In genomic region chr10:132429281-132430230, GRCh38 we compare ENCODE assay signal across 11 cellular contexts. TPM values are rescaled to one million over a fixed set of nuclear protein-coding genes. Genes with fewer than 3 reads are reported as not detected.
DNase-seq lines count a peak whose midpoint lies in the region; ATAC-seq, FAIRE-seq and TF ChIP-seq lines count a peak whose summit lies in the region.
"Had no signal": no experiment of that assay in that cellular context is flagged by ENCODE, and none has a peak within 500 bp of the region (broad histone marks: within the 10 kb centered on the region; RNA-seq: fewer than 3 reads in every experiment).

No MANE protein-coding gene starts in this region.

- no peak for ATAC-seq in GM19455 (IDR thresholded peaks at IDR 0.05; ENCODE audit: unreplicated experiment)
- ATAC-seq: activated CD8-positive, alpha-beta memory T cell treated with anti-CD3 and anti-CD28 coated beads, Interleukin-2, amount 10 ng/mL, durations not matched to agents 7 days and 5 days had no signal

- peak overlapping the region; percentile 19; the same call in 1 of the 2 replicates for H4K8ac ChIP-seq in H1 (ENCODE audit: extremely low read depth, insufficient read depth, low read length)

- H3K23me2 ChIP-seq in H1 (ENCODE audit: low read depth, low read length): peaks cover 11% of the 10 kb centered on the region; the same call in 1 of the 2 replicates

- no peak overlapping the region for H4K91ac ChIP-seq in H1 (replicated peaks; ENCODE audit: insufficient read length, low read length)

- H3K4me2 ChIP-seq in H1 (ENCODE audit: insufficient read depth in 1 of 2, low read depth in 2 of 2, low read length in 2 of 2): no peak overlapping the region

- H3K14ac ChIP-seq in H1 (ENCODE audit: insufficient read length): no peak overlapping the region

- CTCF ChIA-PET in H1 (lab: Charles Lee; ENCODE audit: partially characterized antibody) (interaction anchor here (1.1 kb wide), 1 partner anchor 23 kb away, joined by 3 read pairs; no protein-coding TSS in a partner anchor), GM10248 (lab: Yijun Ruan, JAX) (no interaction called here)

- H3K79me1 ChIP-seq in H1 (ENCODE audit: low read depth, low read length): 0 out of 2 replicates have a peak, but pooled peaks cover 5% of the 10 kb centered on the region

- 0 out of 2 replicates have a peak overlapping the region, but pooled peaks have one; percentile 66 for H2BK15ac ChIP-seq in H1 (ENCODE audit: low read length)

- peaks cover 0 to 13% of the 10 kb centered on the region in 2 experiments for H4K20me1 ChIP-seq in H1 (replicated peaks in 1 of 2; ENCODE audit: control insufficient read depth in 1 of 2, insufficient read depth in 2 of 2, low read length in 2 of 2)

- H2BK12ac ChIP-seq in H1 (ENCODE audit: low read depth, low read length): 0 out of 2 replicates have a peak overlapping the region, but pooled peaks have one; percentile 17

- no peak overlapping the region for H3K9ac ChIP-seq in H1 (replicated peaks in 1 of 4; ENCODE audit: extremely low read depth in 1 of 4, low read depth in 3 of 4, low read length in 3 of 4)

- TF ChIP-seq EP300 in H1 (IDR thresholded peaks at IDR 0.05; ENCODE audit: borderline replicate concordance in 1 of 2, low read depth in 2 of 2, low read length in 2 of 2): no peak

- TF ChIP-seq CTCF in H1 (IDR thresholded peaks at IDR 0.05; ENCODE audit: control extremely low read depth in 1 of 3, insufficient read depth in 1 of 3, low read depth in 1 of 3, low read length in 3 of 3): no peak
- TF ChIP-seq CTCF in GM10248 (IDR thresholded peaks at IDR 0.05; ENCODE audit: control extremely low read depth, extremely low read depth, low read depth, missing control alignments): no peak

- no peak overlapping the region; the same call in 1 of the 2 replicates for H3K27ac ChIP-seq in H1 (ENCODE audit: low read depth, low read length)
- H3K27ac ChIP-seq: tibial nerve had no signal

- DNase-seq in NCI-H2196 (lab: John Stamatoyannopoulos, UW; ENCODE audit: unreplicated experiment) (peak; percentile 16), NCI-H2196 treated with DMSO at 0.1 percent for 48 hours (lab: John Stamatoyannopoulos, UW; ENCODE audit: unreplicated experiment) (no peak), NCI-H1436 (lab: John Stamatoyannopoulos, UW) (peak; percentile 89), H1 (ENCODE audit: low read depth in 1 of 2, low spot score in 2 of 2) (no peak), putamen (ENCODE audit: low spot score) (peak; percentile 71), GM10248 (ENCODE audit: extremely low spot score) (no peak)
- DNase-seq in stimulated activated CD4-positive, alpha-beta T cell treated with anti-CD3 and anti-CD28 coated beads, Interleukin-15, amount 100 ng/mL, for 24 hours: no peak
- DNase-seq: activated CD8-positive, alpha-beta memory T cell treated with anti-CD3 and anti-CD28 coated beads, Interleukin-2, amount 10 ng/mL, durations not matched to agents 7 days and 5 days; T-helper 9 cell had no signal

- 91% methylated on average over 18 of the region's 18 CpGs; no CpG with 5 or more reads in 1 of the 2 experiments for WGBS in H1 (ENCODE audit: extremely low coverage in 1 of 2, insufficient coverage in 1 of 2, insufficient read length in 1 of 2, insufficient replicate concordance in 2 of 2, low coverage in 1 of 2, low lambda C conversion rate in 2 of 2, missing lambda C conversion rate in 1 of 2), 2 experiments

- no peak for TF ChIP-seq RAD21 in H1 (IDR thresholded peaks at IDR 0.05 in 1 of 2, conservative IDR thresholded peaks at IDR 0.05 in 1 of 2; ENCODE audit: low read depth in 2 of 2, low read length in 2 of 2)

- no peak overlapping the region for H2BK20ac ChIP-seq in H1 (ENCODE audit: low read length)

- H3K56ac ChIP-seq in H1 (replicated peaks; ENCODE audit: insufficient read length, low read depth, low read length): no peak overlapping the region

- no peak for TF ChIP-seq POLR2A in H1 (IDR thresholded peaks at IDR 0.05; ENCODE audit: control extremely low read depth in 1 of 2, low read depth in 2 of 2, low read length in 2 of 2)

- no peak overlapping the region for H2BK120ac ChIP-seq in H1 (replicated peaks; ENCODE audit: low read depth, low read length)

- H2AFZ ChIP-seq in H1 (ENCODE audit: low read length): no peak overlapping the region

- peak overlapping the region; percentile 24; the same call in 1 of the 2 replicates for H3K18ac ChIP-seq in H1 (ENCODE audit: extremely low read depth, low read length)

- H3K4me1 ChIP-seq in H1 (replicated peaks in 1 of 4; ENCODE audit: control insufficient read depth in 3 of 4, insufficient read depth in 4 of 4, low read length in 3 of 4): peaks cover 0 to 11% (median 1%) of the 10 kb centered on the region in 4 experiments; a peak in 4 of 7 replicates

- no peak overlapping the region for H3K4me3 ChIP-seq in H1 (ENCODE audit: extremely low read depth in 1 of 4, insufficient read depth in 2 of 4, low read depth in 3 of 4, low read length in 4 of 4)
- H3K4me3 ChIP-seq: tibial nerve had no signal

- H2AK5ac ChIP-seq in H1 (ENCODE audit: low read depth, low read length): no peak overlapping the region

- H2BK5ac ChIP-seq in H1 (ENCODE audit: low read depth, low read length): peak overlapping the region; percentile 81

- peaks cover 0 to 5% of the 10 kb centered on the region in 2 experiments; a peak in 1 of 4 replicates for H3K9me3 ChIP-seq in H1 (ENCODE audit: insufficient read depth in 2 of 2, low read depth in 1 of 2, low read length in 1 of 2)
- H3K9me3 ChIP-seq: tibial nerve had no signal

- H3K4ac ChIP-seq in H1 (replicated peaks; ENCODE audit: insufficient read length, low read depth, low read length): peak overlapping the region; percentile 12

- FAIRE-seq in H1 (lab: Jason Lieb, UNC): no peak

- POLR2A ChIA-PET in H1 (lab: Charles Lee; ENCODE audit: partially characterized antibody) (interaction anchor here (0.9 kb wide), 1 partner anchor 10 kb away, joined by 3 read pairs; no protein-coding TSS in a partner anchor), GM10248 (lab: Yijun Ruan, JAX) (no interaction called here)

- no peak overlapping the region for H3K23ac ChIP-seq in H1 (ENCODE audit: insufficient read length)

- H4K5ac ChIP-seq in H1 (ENCODE audit: insufficient read length, low read depth, low read length): no peak overlapping the region

- no peaks in the 10 kb centered on the region for H3K27me3 ChIP-seq in H1 (replicated peaks in 1 of 4; ENCODE audit: control insufficient read depth in 3 of 4, extremely low read depth in 1 of 4, insufficient read depth in 3 of 4, low read length in 3 of 4)
- H3K27me3 ChIP-seq: tibial nerve had no signal

- H3K79me2 ChIP-seq in H1 (ENCODE audit: control insufficient read depth in 1 of 2, insufficient read depth in 2 of 2, low read length in 2 of 2): no peaks in the 10 kb centered on the region

- H3K36me3 ChIP-seq in H1 (ENCODE audit: control insufficient read depth in 2 of 4, insufficient read depth in 4 of 4, low read length in 3 of 4): no peaks in the 10 kb centered on the region; a peak in 1 of 8 replicates
- H3K36me3 ChIP-seq: tibial nerve had no signal

TF ChIP-seq in H1, 55 proteins besides CTCF, POLR2A, EP300 and RAD21:
- TF ChIP-seq PHF8 (conservative IDR thresholded peaks at IDR 0.05; ENCODE audit: low read depth, low read length) (no peak), TAF7 (optimal IDR thresholded peaks at IDR 0.05; ENCODE audit: borderline replicate concordance, low read depth, low read length) (no peak), EZH2 (IDR thresholded peaks at IDR 0.05; ENCODE audit: low read depth, low read length, severe bottlenecking) (no peak), CREB1 (IDR thresholded peaks at IDR 0.05) (no peak), NRF1 (IDR thresholded peaks at IDR 0.05; ENCODE audit: low read depth, low read length) (no peak), KDM1A (IDR thresholded peaks at IDR 0.05; ENCODE audit: borderline replicate concordance, low read length) (no peak), POLR2AphosphoS5 (IDR thresholded peaks at IDR 0.05; ENCODE audit: low read depth, low read length) (no peak), CHD2 (IDR thresholded peaks at IDR 0.05; ENCODE audit: low read length) (no peak)

RNA-seq across cellular contexts. Expression of gene PWWP2B, which starts 32.6 kb away (rescaled TPM):
- total RNA-seq in H1 (2021; fragmentation: NEBNext Ultra II Directional; extraction: Animal tissue kit (Norgen Biotek cat#: 25700)): 10.8 and 11.0 TPM in 2 replicates
- 5.3 and 9.4 TPM in 2 replicates for polyA plus RNA-seq in H1 (2011; rRNA removed)
- polyA plus RNA-seq in H1 (2011; cell fraction: cytosol; rRNA removed): 7.2 TPM
- 17.0 TPM for polyA plus RNA-seq in H1 (2011; cell fraction: nucleus; rRNA removed)
- 4.8 to 8.4 TPM (median 8.0 TPM) in 4 replicates for polyA plus RNA-seq in H1 (2012, experiment 1 of 2)
- polyA plus RNA-seq in H1 (2012, experiment 2 of 2): 6.0 TPM
- 6.0 TPM for polyA plus RNA-seq in H1 (2013, experiment 1 of 2)
- 5.5 TPM for polyA plus RNA-seq in H1 (2013, experiment 2 of 2)
- polyA minus RNA-seq in H1 (2011; rRNA and poly(A)+ RNA removed): 1.2 and 1.4 TPM in 2 replicates
- polyA minus RNA-seq in H1 (2011; cell fraction: cytosol; rRNA and poly(A)+ RNA removed): 5.2 TPM
- polyA minus RNA-seq in H1 (2011; cell fraction: nucleus; rRNA and poly(A)+ RNA removed): 7.0 TPM

Comparison
In these comparisons a context has a peak if more than half of its experiments do, and no peak if none do; other contexts are left out.
1. DNase-seq: peak in NCI-H2196 (single experiment), NCI-H1436 (single experiment) and putamen (single experiment); none in NCI-H2196 treated with DMSO at 0.1 percent for 48 hours (single experiment), H1 (0 of 2), GM10248 (single experiment) and stimulated activated CD4-positive, alpha-beta T cell treated with anti-CD3 and anti-CD28 coated beads, Interleukin-15, amount 100 ng/mL, for 24 hours (single experiment).